Comparison of ENCODE assay signal across 8 cellular contexts in genomic region chr5:34192064-34192922, GRCh38.
DNase-seq lines count a peak whose midpoint lies in the region; ATAC-seq, FAIRE-seq and TF ChIP-seq lines count a peak whose summit lies in the region.
"Not testable (repeated sequence)": the region's sequence is repeated elsewhere in the genome, so short reads cannot be mapped to it uniquely, and the experiment has no call there.

No MANE protein-coding gene starts in this region.

- TF ChIP-seq CTCF in GM12878 (IDR thresholded peaks at IDR 0.05 in 2 of 3, conservative IDR thresholded peaks at IDR 0.05 in 1 of 3; ENCODE audit: control insufficient read depth in 2 of 3, extremely low read depth in 1 of 3, insufficient read depth in 1 of 3, low read depth in 3 of 3, low read length in 3 of 3); fibroblast of villous mesenchyme (IDR thresholded peaks at IDR 0.05; ENCODE audit: insufficient read depth, low read depth, low read length); osteoblast (IDR thresholded peaks at IDR 0.05; ENCODE audit: extremely low read depth, low read depth, low read length): not testable (repeated sequence)
- TF ChIP-seq CTCF in suprapubic skin (IDR thresholded peaks at IDR 0.05): peak in 1 of 2 donors; percentile 13

- not testable (repeated sequence) for H3K9me3 ChIP-seq in CD4-positive, alpha-beta memory T cell (ENCODE audit: control insufficient read depth in 1 of 2, low read length in 2 of 2); GM12878 (replicated peaks; ENCODE audit: control insufficient read depth, insufficient read depth, low read length); osteoblast (ENCODE audit: low read depth, low read length); suprapubic skin

- not testable (repeated sequence) for H3K4me1 Mint-ChIP-seq in CD4-positive, alpha-beta memory T cell; activated CD4-positive, alpha-beta T cell treated with anti-CD3 and anti-CD28 coated beads for 36 hours

- peaks cover 26 to 34% of the 10 kb centered on the region in 2 donors for H3K36me3 Mint-ChIP-seq in CD4-positive, alpha-beta memory T cell
- peaks cover 19% of the 10 kb centered on the region for H3K36me3 Mint-ChIP-seq in activated CD4-positive, alpha-beta T cell treated with anti-CD3 and anti-CD28 coated beads for 36 hours (ENCODE audit: low read depth)

- H3K4me2 ChIP-seq in GM12878 (ENCODE audit: control insufficient read depth, insufficient read depth); osteoblast (ENCODE audit: insufficient read depth, low read length): not testable (repeated sequence)

- H3K27ac Mint-ChIP-seq in CD4-positive, alpha-beta memory T cell: peak overlapping the region in 6 of 7 donors; percentile 1 to 50 (median 14)
- not testable (repeated sequence) for H3K27ac Mint-ChIP-seq in activated CD4-positive, alpha-beta T cell treated with anti-CD3 and anti-CD28 coated beads for 36 hours

- SMC1A ChIA-PET in GM12878 (lab: Charles Lee; ENCODE audit: uncharacterized antibody, unreplicated experiment): not testable (repeated sequence)

- H3K27ac ChIP-seq in CD4-positive, alpha-beta memory T cell (ENCODE audit: low read depth, low read length); GM12878 (ENCODE audit: control insufficient read depth, insufficient read depth); osteoblast (ENCODE audit: low read depth, low read length); suprapubic skin: not testable (repeated sequence)
- H3K27ac ChIP-seq in layer of hippocampus (ENCODE audit: low read depth, low read length): peak overlapping the region; percentile 22

- H3K4me1 ChIP-seq in CD4-positive, alpha-beta memory T cell (ENCODE audit: insufficient read depth, low read length); GM12878 (ENCODE audit: control insufficient read depth, insufficient read depth, low read length); osteoblast (ENCODE audit: insufficient read depth, low read length); suprapubic skin: not testable (repeated sequence)

- H4K20me1 ChIP-seq in GM12878 (ENCODE audit: control insufficient read depth, insufficient read depth); osteoblast (ENCODE audit: insufficient read depth, low read length): not testable (repeated sequence)

- not testable (repeated sequence) for TF ChIP-seq RAD21 in GM12878 (IDR thresholded peaks at IDR 0.05; ENCODE audit: insufficient read depth, low read depth, low read length)

- in situ Hi-C loops in GM12878 (cut with MboI): loop anchor here (25.0 kb wide), 1 partner anchor 670 kb away; no protein-coding TSS in a partner anchor

- not testable (repeated sequence) for H2AFZ ChIP-seq in GM12878 (ENCODE audit: control insufficient read depth, low read depth, low read length); osteoblast (ENCODE audit: low read length)

- BruUV-seq in GM12878 (replicated peaks; lab: Mats Ljungman, UMichigan): not testable (repeated sequence)

- TF ChIP-seq EP300 in GM12878 (IDR thresholded peaks at IDR 0.05; ENCODE audit: borderline replicate concordance in 1 of 2, control insufficient read depth in 1 of 2, low read depth in 2 of 2, low read length in 2 of 2); suprapubic skin (IDR thresholded peaks at IDR 0.05): not testable (repeated sequence)

- not testable (repeated sequence) for H3K79me2 ChIP-seq in GM12878 (ENCODE audit: control insufficient read depth, insufficient read depth, low read length); osteoblast (ENCODE audit: insufficient read depth, low read length)

- RAD21 ChIA-PET in GM12878 (lab: Charles Lee; ENCODE audit: unreplicated experiment): not testable (repeated sequence)

- not testable (repeated sequence) for H3K4me3 ChIP-seq in CD4-positive, alpha-beta memory T cell (ENCODE audit: low read length in 2 of 2); GM12878; fibroblast of villous mesenchyme (ENCODE audit: low read depth, low read length); osteoblast (ENCODE audit: insufficient read depth, low read length); suprapubic skin

- H3K27me3 Mint-ChIP-seq in CD4-positive, alpha-beta memory T cell; activated CD4-positive, alpha-beta T cell treated with anti-CD3 and anti-CD28 coated beads for 36 hours: not testable (repeated sequence)

- 91% methylated on average over 26 of the region's 26 CpGs for WGBS in GM12878 (ENCODE audit: insufficient coverage, insufficient replicate concordance, low lambda C conversion rate, missing lambda C conversion rate)
- 92% methylated on average over 26 of the region's 26 CpGs for WGBS in suprapubic skin

- CTCF ChIA-PET in CD4-positive, alpha-beta memory T cell (lab: Charles Lee; ENCODE audit: partially characterized antibody): not testable (repeated sequence)
- CTCF ChIA-PET in activated CD4-positive, alpha-beta T cell treated with anti-CD3 and anti-CD28 coated beads for 36 hours (lab: Charles Lee): interaction anchor here (0.7 kb wide), 1 partner anchor 919 kb away, joined by 3 read pairs; no protein-coding TSS in a partner anchor
- CTCF ChIA-PET in GM12878 (lab: Yijun Ruan, JAX): interaction anchor here (2.0 kb wide), 1 partner anchor 195 kb away, joined by 5 read pairs; no protein-coding TSS in a partner anchor

- FAIRE-seq in GM12878 (lab: Jason Lieb, UNC): not testable (repeated sequence)

- not testable (repeated sequence) for H3K9ac ChIP-seq in GM12878 (ENCODE audit: control insufficient read depth, insufficient read depth, low read length)

- not testable (repeated sequence) for H3K36me3 ChIP-seq in CD4-positive, alpha-beta memory T cell (ENCODE audit: insufficient read depth, low read length); GM12878 (ENCODE audit: control insufficient read depth in 2 of 2, insufficient read depth in 2 of 2, low read length in 1 of 2); osteoblast (ENCODE audit: insufficient read depth, low read length)
- H3K36me3 ChIP-seq in suprapubic skin: peaks cover 25% of the 10 kb centered on the region

- not testable (repeated sequence) for H3K27me3 ChIP-seq in CD4-positive, alpha-beta memory T cell (ENCODE audit: insufficient read depth, low read length); GM12878 (replicated peaks in 1 of 2; ENCODE audit: control insufficient read depth in 2 of 2, insufficient read depth in 2 of 2, low read length in 1 of 2); layer of hippocampus (ENCODE audit: control insufficient read depth, insufficient read depth, low read length); osteoblast (ENCODE audit: insufficient read depth, low read length); suprapubic skin

- TF ChIP-seq POLR2A in GM12878 (IDR thresholded peaks at IDR 0.05; ENCODE audit: low read depth, low read length); suprapubic skin (IDR thresholded peaks at IDR 0.05): not testable (repeated sequence)

- not testable (repeated sequence) for ATAC-seq in activated CD4-positive, alpha-beta T cell treated with anti-CD3 and anti-CD28 coated beads for 36 hours; GM12878

- intact Hi-C loops in CD4-positive, alpha-beta memory T cell (cut with micrococcal nuclease); activated CD4-positive, alpha-beta T cell treated with anti-CD3 and anti-CD28 coated beads for 36 hours (cut with DNase I, micrococcal nuclease); GM12878 (cut with micrococcal nuclease; ENCODE audit: unreplicated experiment): not testable (repeated sequence)

- not testable (repeated sequence) for DNase-seq in CD4-positive, alpha-beta memory T cell; GM12878 (ENCODE audit: low read depth, low spot score)
- peak; percentile 11 for DNase-seq in HT1080 (ENCODE audit: low read depth)
- peak; percentile 13 for DNase-seq in activated CD4-positive, alpha-beta T cell treated with anti-CD3 and anti-CD28 coated beads for 36 hours
- DNase-seq in fibroblast of villous mesenchyme (ENCODE audit: low read depth): peak; percentile 4
- DNase-seq in osteoblast (ENCODE audit: insufficient read length, low spot score, missing footprints): peak; percentile 29
- DNase-seq in suprapubic skin (ENCODE audit: low spot score in 2 of 2): peak; percentile 77 to 83

- POLR2A ChIA-PET in CD4-positive, alpha-beta memory T cell (lab: Charles Lee; ENCODE audit: partially characterized antibody); activated CD4-positive, alpha-beta T cell treated with anti-CD3 and anti-CD28 coated beads for 36 hours (lab: Charles Lee); GM12878 (lab: Charles Lee): not testable (repeated sequence)

- not testable (repeated sequence) for H3K4me3 Mint-ChIP-seq in CD4-positive, alpha-beta memory T cell; activated CD4-positive, alpha-beta T cell treated with anti-CD3 and anti-CD28 coated beads for 36 hours

- not testable (repeated sequence) for H3K9me3 Mint-ChIP-seq in CD4-positive, alpha-beta memory T cell; activated CD4-positive, alpha-beta T cell treated with anti-CD3 and anti-CD28 coated beads for 36 hours (ENCODE audit: low read depth)
